In genomic region chr13:27926644-27927434, GRCh38 we compare ENCODE assay signal across 19 cellular contexts. TPM values are rescaled to one million over a fixed set of nuclear protein-coding genes. Genes with fewer than 3 reads are reported as not detected.
DNase-seq lines count a peak whose midpoint lies in the region; ATAC-seq and TF ChIP-seq lines count a peak whose summit lies in the region.
"Had no signal": no experiment of that assay in that cellular context is flagged by ENCODE, and none has a peak within 500 bp of the region (broad histone marks: within the 10 kb centered on the region; RNA-seq: fewer than 3 reads in every experiment).

No MANE protein-coding gene starts in this region.

- ATAC-seq in activated naive CD8-positive, alpha-beta T cell treated with anti-CD3 and anti-CD28 coated beads, Interleukin-2, amount 10 ng/mL, durations not matched to agents 7 days and 5 days (ENCODE audit: low read depth), result no peak
- ATAC-seq in naive thymus-derived CD4-positive, alpha-beta T cell, result no peak
- no peak for ATAC-seq in GM21360 (IDR thresholded peaks at IDR 0.05; ENCODE audit: unreplicated experiment)
- ATAC-seq: Panc1 had no signal

- in situ Hi-C loops in GM18951 (cut with MboI; ENCODE audit: low sequenced_read_pairs, unreplicated experiment), result no loop called here

- CTCF ChIA-PET in CD4-positive, alpha-beta memory T cell (lab: Charles Lee; ENCODE audit: partially characterized antibody), result no interaction called here
- CTCF ChIA-PET in naive thymus-derived CD4-positive, alpha-beta T cell (lab: Charles Lee), result no interaction called here

- no peak overlapping the region for H3K27ac ChIP-seq in CD4-positive, alpha-beta memory T cell (ENCODE audit: low read depth, low read length)
- no peak overlapping the region for H3K27ac ChIP-seq in naive thymus-derived CD4-positive, alpha-beta T cell (ENCODE audit: low read depth, low read length)
- H3K27ac ChIP-seq: breast epithelium had no signal

- intact Hi-C loops in CD4-positive, alpha-beta memory T cell (cut with micrococcal nuclease), result no loop called here
- intact Hi-C loops in naive thymus-derived CD4-positive, alpha-beta T cell (cut with micrococcal nuclease), result loop anchor here in 1 of 2 donors (2.0 kb wide), 1 partner anchor 28 kb away; no protein-coding TSS in a partner anchor

- H3K36me3 Mint-ChIP-seq in CD4-positive, alpha-beta memory T cell, result peaks cover 0 to 2% of the 10 kb centered on the region in 2 donors
- peaks cover 2% of the 10 kb centered on the region for H3K36me3 Mint-ChIP-seq in activated naive CD8-positive, alpha-beta T cell treated with anti-CD3 and anti-CD28 coated beads, Interleukin-2, amount 10 ng/mL, durations not matched to agents 7 days and 5 days
- H3K36me3 Mint-ChIP-seq in naive thymus-derived CD4-positive, alpha-beta T cell, result peaks cover 0 to 8% (median 0%) of the 10 kb centered on the region in 5 donors

- TF ChIP-seq POLR2A in GM18951 (IDR thresholded peaks at IDR 0.05; ENCODE audit: extremely low read depth, insufficient read depth, insufficient read length), result peak; percentile 35

- H3K9me3 Mint-ChIP-seq in CD4-positive, alpha-beta memory T cell, result peaks cover 0 to 4% (median 0%) of the 10 kb centered on the region in 8 donors
- H3K9me3 Mint-ChIP-seq in activated naive CD8-positive, alpha-beta T cell treated with anti-CD3 and anti-CD28 coated beads, Interleukin-2, amount 10 ng/mL, durations not matched to agents 7 days and 5 days, result peaks cover 2% of the 10 kb centered on the region
- peaks cover 0 to 3% (median 0%) of the 10 kb centered on the region in 11 donors for H3K9me3 Mint-ChIP-seq in naive thymus-derived CD4-positive, alpha-beta T cell

- POLR2A ChIA-PET in CD4-positive, alpha-beta memory T cell (lab: Charles Lee; ENCODE audit: partially characterized antibody), result no interaction called here
- POLR2A ChIA-PET in activated naive CD8-positive, alpha-beta T cell treated with anti-CD3 and anti-CD28 coated beads, Interleukin-2, amount 10 ng/mL, durations not matched to agents 7 days and 5 days (lab: Charles Lee), result no interaction called here
- POLR2A ChIA-PET in naive thymus-derived CD4-positive, alpha-beta T cell (lab: Charles Lee), result no interaction called here

- H3K4me1 Mint-ChIP-seq in CD4-positive, alpha-beta memory T cell, result peaks cover 17 to 57% (median 40%) of the 10 kb centered on the region in 4 donors
- peaks cover 11% of the 10 kb centered on the region for H3K4me1 Mint-ChIP-seq in activated naive CD8-positive, alpha-beta T cell treated with anti-CD3 and anti-CD28 coated beads, Interleukin-2, amount 10 ng/mL, durations not matched to agents 7 days and 5 days
- H3K4me1 Mint-ChIP-seq in naive thymus-derived CD4-positive, alpha-beta T cell, result peaks cover 6 to 48% (median 43%) of the 10 kb centered on the region in 7 donors

- H3K4me3 Mint-ChIP-seq in CD4-positive, alpha-beta memory T cell, result peak overlapping the region in 7 of 8 donors; percentile 25 to 76 (median 53)
- no peak overlapping the region for H3K4me3 Mint-ChIP-seq in activated naive CD8-positive, alpha-beta T cell treated with anti-CD3 and anti-CD28 coated beads, Interleukin-2, amount 10 ng/mL, durations not matched to agents 7 days and 5 days
- H3K4me3 Mint-ChIP-seq in naive thymus-derived CD4-positive, alpha-beta T cell, result peak overlapping the region in 8 of 10 donors; percentile 9 to 58 (median 36)

- peaks cover 56% of the 10 kb centered on the region for H3K27me3 ChIP-seq in CD4-positive, alpha-beta memory T cell (ENCODE audit: insufficient read depth, low read length)
- peaks cover 0 to 20% of the 10 kb centered on the region in 2 donors for H3K27me3 ChIP-seq in naive thymus-derived CD4-positive, alpha-beta T cell (ENCODE audit: control insufficient read depth in 2 of 2, insufficient read depth in 2 of 2, low read length in 2 of 2)

- peaks cover 19% of the 10 kb centered on the region for H3K4me1 ChIP-seq in CD4-positive, alpha-beta memory T cell (ENCODE audit: insufficient read depth, low read length)
- no peaks in the 10 kb centered on the region for H3K4me1 ChIP-seq in naive thymus-derived CD4-positive, alpha-beta T cell (ENCODE audit: control insufficient read depth in 2 of 2, insufficient read depth in 2 of 2, low read length in 2 of 2)
- H3K4me1 ChIP-seq: breast epithelium had no signal

- no peaks in the 10 kb centered on the region for H3K36me3 ChIP-seq in CD4-positive, alpha-beta memory T cell (ENCODE audit: insufficient read depth, low read length)
- H3K36me3 ChIP-seq in naive thymus-derived CD4-positive, alpha-beta T cell (ENCODE audit: control insufficient read depth in 2 of 3, insufficient read depth in 3 of 3, low read length in 3 of 3), result no peaks in the 10 kb centered on the region
- H3K36me3 ChIP-seq: breast epithelium had no signal

- H3K27ac Mint-ChIP-seq in CD4-positive, alpha-beta memory T cell, result no peak overlapping the region
- H3K27ac Mint-ChIP-seq in activated naive CD8-positive, alpha-beta T cell treated with anti-CD3 and anti-CD28 coated beads, Interleukin-2, amount 10 ng/mL, durations not matched to agents 7 days and 5 days, result peak overlapping the region; percentile 65
- H3K27ac Mint-ChIP-seq in naive thymus-derived CD4-positive, alpha-beta T cell, result peak overlapping the region in 1 of 9 donors; percentile 60
- H3K27ac Mint-ChIP-seq: immature natural killer cell had no signal

- DNase-seq in CD4-positive, alpha-beta memory T cell, result no peak
- peak; percentile 31 for DNase-seq in activated naive CD8-positive, alpha-beta T cell treated with anti-CD3 and anti-CD28 coated beads, Interleukin-2, amount 10 ng/mL, durations not matched to agents 7 days and 5 days
- DNase-seq in naive thymus-derived CD4-positive, alpha-beta T cell, result no peak
- DNase-seq in kidney glomerular epithelial cell (lab: John Stamatoyannopoulos, UW) (no peak), COLO668 (lab: John Stamatoyannopoulos, UW; ENCODE audit: unreplicated experiment) (no peak), NCI-H1417 treated with DMSO at 0.1 percent for 48 hours (lab: John Stamatoyannopoulos, UW) (no peak)
- DNase-seq: effector CD8-positive, alpha-beta T cell; foreskin fibroblast; GDM1; immature natural killer cell; NCI-H187 treated with DMSO at 0.1 percent for 48 hours; NCI-H526 had no signal

- H3K9me3 ChIP-seq in CD4-positive, alpha-beta memory T cell (ENCODE audit: control insufficient read depth in 1 of 2, low read length in 2 of 2), result no peaks in the 10 kb centered on the region
- H3K9me3 ChIP-seq in naive thymus-derived CD4-positive, alpha-beta T cell (ENCODE audit: control insufficient read depth in 2 of 3, low read length in 3 of 3), result no peaks in the 10 kb centered on the region
- H3K9me3 ChIP-seq: breast epithelium had no signal

- no peak overlapping the region for H3K4me3 ChIP-seq in CD4-positive, alpha-beta memory T cell (ENCODE audit: low read length in 2 of 2)
- no peak overlapping the region for H3K4me3 ChIP-seq in naive thymus-derived CD4-positive, alpha-beta T cell (ENCODE audit: low read length)
- H3K4me3 ChIP-seq: breast epithelium had no signal

- H3K27me3 Mint-ChIP-seq in CD4-positive, alpha-beta memory T cell, result peaks cover 69 to 75% of the 10 kb centered on the region in 2 donors
- peaks cover 93% of the 10 kb centered on the region for H3K27me3 Mint-ChIP-seq in activated naive CD8-positive, alpha-beta T cell treated with anti-CD3 and anti-CD28 coated beads, Interleukin-2, amount 10 ng/mL, durations not matched to agents 7 days and 5 days
- H3K27me3 Mint-ChIP-seq in naive thymus-derived CD4-positive, alpha-beta T cell, result peaks cover 86 to 94% (median 88%) of the 10 kb centered on the region in 5 donors

RNA-seq across cellular contexts. Expression of gene PDX1, which starts 7.0 kb away (rescaled TPM):
- total RNA-seq in CD4-positive, alpha-beta memory T cell, result not detected
- not detected for polyA plus RNA-seq in CD4-positive, alpha-beta memory T cell
- total RNA-seq in activated naive CD8-positive, alpha-beta T cell treated with anti-CD3 and anti-CD28 coated beads, Interleukin-2, amount 10 ng/mL, durations not matched to agents 7 days and 5 days, result not detected
- not detected for total RNA-seq in naive thymus-derived CD4-positive, alpha-beta T cell
- polyA plus RNA-seq in naive thymus-derived CD4-positive, alpha-beta T cell, result not detected
- total RNA-seq: breast epithelium, pulmonary artery endothelial cell, ureter had no signal
- polyA plus RNA-seq: BJ, immature natural killer cell had no signal

RNA-seq across cellular contexts. Expression of gene CDX2, which starts 42.3 kb away (rescaled TPM):
- not detected for total RNA-seq in CD4-positive, alpha-beta memory T cell
- polyA plus RNA-seq in CD4-positive, alpha-beta memory T cell, result not detected
- not detected for total RNA-seq in activated naive CD8-positive, alpha-beta T cell treated with anti-CD3 and anti-CD28 coated beads, Interleukin-2, amount 10 ng/mL, durations not matched to agents 7 days and 5 days
- not detected for total RNA-seq in naive thymus-derived CD4-positive, alpha-beta T cell
- not detected for polyA plus RNA-seq in naive thymus-derived CD4-positive, alpha-beta T cell
- total RNA-seq: pulmonary artery endothelial cell, ureter had no signal
- polyA plus RNA-seq: BJ, immature natural killer cell had no signal
